Comparison of ENCODE assay signal across 31 cellular contexts in the genomic region with DNA sequence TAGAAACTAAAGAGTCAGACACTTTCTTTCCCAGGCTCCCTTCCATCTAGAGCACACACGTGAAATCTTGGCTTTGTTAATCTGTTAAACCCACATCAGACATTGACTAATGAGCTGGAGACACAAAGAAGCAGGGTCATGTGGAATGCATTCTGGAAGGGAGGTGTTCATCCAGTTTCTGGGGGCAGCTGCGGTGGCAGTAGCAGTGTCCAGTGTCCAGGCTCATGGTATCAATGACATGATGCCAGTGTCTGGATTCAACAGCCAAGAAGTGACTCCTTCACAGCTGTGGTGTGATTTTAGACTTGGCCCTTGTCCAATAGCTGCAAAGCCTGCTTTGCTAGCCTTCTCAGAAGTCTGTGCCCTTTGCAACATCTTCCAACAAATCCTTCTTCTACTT.
DNase-seq lines count a peak whose midpoint lies in the region; ATAC-seq, FAIRE-seq and TF ChIP-seq lines count a peak whose summit lies in the region.
"Had no signal": no experiment of that assay in that cellular context is flagged by ENCODE, and none has a peak within 500 bp of the region (broad histone marks: within the 10 kb centered on the region; RNA-seq: fewer than 3 reads in every experiment).

No MANE protein-coding gene starts in this region.

- intact Hi-C loops in psoas muscle (cut with DNase I): no loop called here

- H2AFZ ChIP-seq in astrocyte (ENCODE audit: low read depth, low read length): no peak overlapping the region
- H2AFZ ChIP-seq: GM23338 had no signal

- H3K27me3 Mint-ChIP-seq in astrocyte (ENCODE audit: low read depth, unreplicated experiment): no peaks in the 10 kb centered on the region
- H3K27me3 Mint-ChIP-seq: effector memory CD8-positive, alpha-beta T cell; T-cell; type B pancreatic cell had no signal

- DNase-seq in LHCN-M2 (ENCODE audit: low read depth) (peak; percentile 54), astrocyte (ENCODE audit: low read depth) (peak; percentile 84), fibroblast of the aortic adventitia (ENCODE audit: low read depth) (peak; percentile 57), psoas muscle (peak in 1 of 2 donors; percentile 58)
- no peak for DNase-seq in stimulated activated CD4-positive, alpha-beta T cell treated with anti-CD3 and anti-CD28 coated beads, Interleukin-2, amount 100 ng/mL, for 48 hours
- DNase-seq: activated CD4-positive, alpha-beta T cell treated with anti-CD3 and anti-CD28 coated beads, Interleukin-2, amount 50 U/mL, for 48 hours; activated CD4-positive, CD25-positive, alpha-beta regulatory T cell; activated naive CD4-positive, alpha-beta T cell treated with Interleukin-2 at 50 U/mL for 16 hours; adrenal gland; DND-41; effector memory CD8-positive, alpha-beta T cell; Karpas-422; midbrain; natural killer cell; NCI-H1694; NCI-H2171; NCI-H510A; Peyer's patch; T-cell had no signal

- H3K27ac Mint-ChIP-seq in astrocyte (ENCODE audit: unreplicated experiment): peak overlapping the region; percentile 29
- H3K27ac Mint-ChIP-seq: effector memory CD8-positive, alpha-beta T cell; GM23338; natural killer cell; stimulated activated effector memory CD8-positive, alpha-beta T cell treated with anti-CD3 and anti-CD28 coated beads, Interleukin-12 subunit alpha, Interleukin-12 subunit beta, amount 100 ng/mL, for 72 hours; T-cell; type B pancreatic cell had no signal

- H3K27ac ChIP-seq in astrocyte (ENCODE audit: low read depth, low read length) (no peak overlapping the region), psoas muscle (no peak overlapping the region)
- H3K27ac ChIP-seq: adrenal gland, BLaER1, cardiac muscle cell, coronary artery, HL-60, Peyer's patch, SJSA1 had no signal

- no peaks in the 10 kb centered on the region for H3K4me1 ChIP-seq in astrocyte (ENCODE audit: insufficient read depth, low read length)
- no peaks in the 10 kb centered on the region for H3K4me1 ChIP-seq in psoas muscle
- H3K4me1 ChIP-seq: adrenal gland, BLaER1, Peyer's patch, SJSA1 had no signal

- ATAC-seq in psoas muscle (peak in 3 of 4 donors; percentile 96 to 98 (median 97)), GM21786 (IDR thresholded peaks at IDR 0.05; ENCODE audit: unreplicated experiment) (no peak), GM19324 (IDR thresholded peaks at IDR 0.05; ENCODE audit: low FRiP score, unreplicated experiment) (no peak)
- ATAC-seq: effector memory CD8-positive, alpha-beta T cell; GM23338; natural killer cell; stimulated activated effector memory CD8-positive, alpha-beta T cell treated with anti-CD3 and anti-CD28 coated beads, Interleukin-12 subunit alpha, Interleukin-12 subunit beta, amount 100 ng/mL, for 72 hours; T-cell had no signal

- H3K27me3 ChIP-seq in astrocyte (ENCODE audit: insufficient read depth, low read length) (no peaks in the 10 kb centered on the region), psoas muscle (ENCODE audit: insufficient read depth in 3 of 3, low read length in 2 of 3) (no peaks in the 10 kb centered on the region)
- H3K27me3 ChIP-seq: adrenal gland, BLaER1, cardiac muscle cell, Peyer's patch, SJSA1 had no signal

- no peaks in the 10 kb centered on the region for H3K9me3 ChIP-seq in astrocyte (ENCODE audit: insufficient read depth, low read depth, low read length)
- H3K9me3 ChIP-seq in psoas muscle: peaks cover 6% of the 10 kb centered on the region
- H3K9me3 ChIP-seq: adrenal gland, Peyer's patch, SJSA1 had no signal

- no peak overlapping the region for H3K4me3 ChIP-seq in astrocyte (ENCODE audit: insufficient read depth, low read depth, low read length)
- H3K4me3 ChIP-seq in fibroblast of the aortic adventitia (ENCODE audit: low read depth, low read length): no peak overlapping the region
- no peak overlapping the region for H3K4me3 ChIP-seq in psoas muscle
- H3K4me3 ChIP-seq: adrenal gland, BLaER1, cardiac muscle cell, coronary artery, GM23338, Peyer's patch, SJSA1 had no signal

- no peaks in the 10 kb centered on the region for H3K36me3 Mint-ChIP-seq in astrocyte (ENCODE audit: low read depth, unreplicated experiment)
- H3K36me3 Mint-ChIP-seq: natural killer cell; stimulated activated effector memory CD8-positive, alpha-beta T cell treated with anti-CD3 and anti-CD28 coated beads, Interleukin-12 subunit alpha, Interleukin-12 subunit beta, amount 100 ng/mL, for 72 hours had no signal

- TF ChIP-seq CTCF in astrocyte (IDR thresholded peaks at IDR 0.05; ENCODE audit: insufficient read depth, low read depth, low read length) (no peak), fibroblast of the aortic adventitia (IDR thresholded peaks at IDR 0.05; ENCODE audit: insufficient read depth, low read length) (no peak), psoas muscle (IDR thresholded peaks at IDR 0.05) (no peak)

- H3K4me1 Mint-ChIP-seq in astrocyte (ENCODE audit: low read depth, unreplicated experiment): peaks cover 8% of the 10 kb centered on the region
- H3K4me1 Mint-ChIP-seq: GM23338; natural killer cell; stimulated activated effector memory CD8-positive, alpha-beta T cell treated with anti-CD3 and anti-CD28 coated beads, Interleukin-12 subunit alpha, Interleukin-12 subunit beta, amount 100 ng/mL, for 72 hours; T-cell had no signal

- H3K4me2 ChIP-seq in astrocyte (ENCODE audit: low read length): no peak overlapping the region
- H3K4me2 ChIP-seq: BLaER1, GM23338 had no signal

- no peak overlapping the region for H3K9ac ChIP-seq in astrocyte (ENCODE audit: low read length)
- H3K9ac ChIP-seq: BLaER1 had no signal

- FAIRE-seq in astrocyte (lab: Jason Lieb, UNC): no peak
- FAIRE-seq: GM18507, islet of Langerhans had no signal

- no peaks in the 10 kb centered on the region for H3K36me3 ChIP-seq in astrocyte (ENCODE audit: insufficient read depth, low read length)
- no peaks in the 10 kb centered on the region for H3K36me3 ChIP-seq in psoas muscle (ENCODE audit: insufficient read depth in 1 of 2, low read depth in 1 of 2)
- H3K36me3 ChIP-seq: adrenal gland, cardiac muscle cell, Peyer's patch, SJSA1 had no signal

- peaks cover 2% of the 10 kb centered on the region for H3K9me3 Mint-ChIP-seq in astrocyte (ENCODE audit: unreplicated experiment)
- H3K9me3 Mint-ChIP-seq: GM23338 had no signal

- H3K4me3 Mint-ChIP-seq in astrocyte (ENCODE audit: unreplicated experiment): no peak overlapping the region
- H3K4me3 Mint-ChIP-seq: effector memory CD8-positive, alpha-beta T cell; GM23338; natural killer cell; stimulated activated effector memory CD8-positive, alpha-beta T cell treated with anti-CD3 and anti-CD28 coated beads, Interleukin-12 subunit alpha, Interleukin-12 subunit beta, amount 100 ng/mL, for 72 hours; T-cell; type B pancreatic cell had no signal

- H4K20me1 ChIP-seq in astrocyte (ENCODE audit: insufficient read depth, low read length): no peaks in the 10 kb centered on the region
- H4K20me1 ChIP-seq: BLaER1 had no signal

- 23 to 40% (median 34%) methylated on average over 2 of the region's 2 CpGs for WGBS in psoas muscle, 3 donors

- H3K79me2 ChIP-seq in astrocyte (ENCODE audit: insufficient read depth, low read length): no peaks in the 10 kb centered on the region

Comparison
In these comparisons a context has a peak if more than half of its experiments do, and no peak if none do; other contexts are left out.
1. DNase-seq: peak in LHCN-M2 (single experiment), astrocyte (single experiment) and fibroblast of the aortic adventitia (single experiment); none in stimulated activated CD4-positive, alpha-beta T cell treated with anti-CD3 and anti-CD28 coated beads, Interleukin-2, amount 100 ng/mL, for 48 hours (0 of 2).
2. ATAC-seq: peak in psoas muscle (3 of 4); none in GM21786 (single experiment) and GM19324 (single experiment).